8 cellular contexts compared by ENCODE assay signal in genomic region chr11:64448599-64449380, GRCh38.
DNase-seq lines count a peak whose midpoint lies in the region; ATAC-seq and TF ChIP-seq lines count a peak whose summit lies in the region.

No MANE protein-coding gene starts in this region.

- H2AFZ ChIP-seq in parathyroid adenoma, result peak overlapping the region; percentile 56

- 2 to 4% (median 3%) methylated on average over 32 to 37 of the region's 37 CpGs for WGBS in heart left ventricle, 4 donors
- 3% methylated on average over 37 of the region's 37 CpGs for WGBS in thymus

- H3K27me3 ChIP-seq in heart left ventricle (peaks cover 0 to 21% (median 0%) of the 10 kb centered on the region in 9 donors), parathyroid adenoma (ENCODE audit: control insufficient read depth, insufficient read depth, low read length) (no peaks in the 10 kb centered on the region), thymus (ENCODE audit: control insufficient read depth, insufficient read depth) (no peaks in the 10 kb centered on the region)

- peak overlapping the region; percentile 60 for H3K4me2 ChIP-seq in parathyroid adenoma (ENCODE audit: low read length)

- TF ChIP-seq POLR2A in NB4 (IDR thresholded peaks at IDR 0.05; ENCODE audit: extremely low read depth, insufficient read length) (no peak), heart left ventricle (IDR thresholded peaks at IDR 0.05) (no peak)

- ATAC-seq in GM18498 (IDR thresholded peaks at IDR 0.05; ENCODE audit: unreplicated experiment) (peak; percentile 57), heart left ventricle (peak; percentile 87 to 98 (median 96))

- H3K36me3 ChIP-seq in heart left ventricle (no peaks in the 10 kb centered on the region), parathyroid adenoma (ENCODE audit: control insufficient read depth, insufficient read depth, low read length) (no peaks in the 10 kb centered on the region), thymus (ENCODE audit: control insufficient read depth, insufficient read depth) (no peaks in the 10 kb centered on the region)

- peak overlapping the region; percentile 75 for H3K4me3 ChIP-seq in NB4 (ENCODE audit: low read depth, low read length)
- peak overlapping the region in 10 of 12 donors; percentile 10 to 51 (median 36) for H3K4me3 ChIP-seq in heart left ventricle
- H3K4me3 ChIP-seq in parathyroid adenoma (ENCODE audit: low read depth, low read length), result peak overlapping the region; percentile 14
- peak overlapping the region; percentile 23 for H3K4me3 ChIP-seq in thymus (ENCODE audit: low read length)

- DNase-seq in NB4 (ENCODE audit: low read depth) (peak; percentile 90), SW 1271 (lab: John Stamatoyannopoulos, UW) (peak; percentile 41 to 72), heart left ventricle (peak; percentile 79 to 93 (median 83)), GF-D8 (lab: John Stamatoyannopoulos, UW) (no peak)
- DNase-seq in activated naive CD8-positive, alpha-beta T cell treated with anti-CD3 and anti-CD28 coated beads, Interleukin-2, amount 50 U/mL, for 16 hours (ENCODE audit: low read depth, low spot score), result peak; percentile 46

- H3K4me1 ChIP-seq in heart left ventricle (peaks cover 0 to 29% (median 14%) of the 10 kb centered on the region in 12 donors), parathyroid adenoma (no peaks in the 10 kb centered on the region), thymus (ENCODE audit: control insufficient read depth, insufficient read depth, low read length) (peaks cover 8% of the 10 kb centered on the region)

- intact Hi-C loops in heart left ventricle (cut with DNase I), result loop anchor here in 8 of 10 donors (2.0 to 10.0 kb wide), 3 partner anchors 204 to 276 kb away; partner anchors contain the start of gene NRXN2 (in 2 of the 8)

- no peaks in the 10 kb centered on the region for H3K9me3 ChIP-seq in heart left ventricle
- no peaks in the 10 kb centered on the region for H3K9me3 ChIP-seq in parathyroid adenoma (ENCODE audit: control insufficient read depth, low read length)
- H3K9me3 ChIP-seq in thymus (ENCODE audit: control insufficient read depth), result no peaks in the 10 kb centered on the region

- H3K27ac ChIP-seq in heart left ventricle (peak overlapping the region in 6 of 12 donors; percentile 12 to 92 (median 27)), parathyroid adenoma (no peak overlapping the region), thymus (ENCODE audit: low read depth) (no peak overlapping the region)

- H3K79me2 ChIP-seq in parathyroid adenoma, result no peaks in the 10 kb centered on the region

- no peak overlapping the region for H3K9ac ChIP-seq in parathyroid adenoma

- TF ChIP-seq CTCF in NB4 (IDR thresholded peaks at IDR 0.05; ENCODE audit: low read depth, low read length) (peak; percentile 87), heart left ventricle (IDR thresholded peaks at IDR 0.05) (peak; percentile 76 to 91 (median 84)), parathyroid adenoma (IDR thresholded peaks at IDR 0.05) (peak; percentile 73)

Comparison
In these comparisons a context has a peak if more than half of its experiments do, and no peak if none do; other contexts are left out.
1. H3K4me3 ChIP-seq: peak in every context shown above with its lines; median percentile 75 in NB4; 36 in heart left ventricle; 23 in thymus; 14 in parathyroid adenoma.